8 cellular contexts compared by ENCODE assay signal in the genomic region with DNA sequence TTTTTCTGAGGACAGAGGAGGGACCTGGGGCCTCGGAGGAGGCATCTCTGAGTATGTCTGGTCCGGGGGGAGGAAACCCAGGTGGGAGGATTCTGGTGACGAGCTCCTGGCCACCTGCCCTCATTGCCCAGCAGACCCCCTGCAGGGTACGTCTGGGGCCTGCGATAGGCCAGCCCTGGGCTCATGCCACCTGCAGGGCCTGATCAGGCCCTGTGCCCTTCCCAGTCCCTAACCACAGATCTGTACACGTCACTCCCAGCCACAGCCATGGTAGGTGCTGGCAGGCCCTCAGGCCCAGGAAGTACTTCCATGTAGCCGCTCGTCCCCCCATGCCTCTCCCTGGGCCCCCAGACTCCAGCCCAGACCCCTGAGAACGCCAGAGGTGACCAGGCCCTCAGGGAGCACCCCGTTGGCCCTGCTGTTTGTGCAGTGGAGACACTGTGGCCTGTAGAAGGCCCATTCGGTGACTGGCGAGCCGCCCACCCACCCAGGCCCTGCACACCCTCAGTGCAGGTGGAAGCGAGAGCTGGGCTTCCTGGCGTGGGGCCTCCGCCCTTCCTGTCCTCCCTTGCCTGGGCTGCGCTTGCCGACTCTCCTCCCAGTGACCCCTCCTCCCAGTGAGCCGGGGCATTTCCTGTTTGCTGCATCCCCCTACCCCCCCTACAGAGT. TPM values are rescaled to one million over a fixed set of nuclear protein-coding genes. Genes with fewer than 3 reads are reported as not detected.
A peak's percentile ranks its signal among the peaks of the same experiment; 100 is the strongest.
DNase-seq lines count a peak whose midpoint lies in the region; ATAC-seq and TF ChIP-seq lines count a peak whose summit lies in the region.

No MANE protein-coding gene starts in this region.

- no peak overlapping the region for H3K4me3 ChIP-seq in WERI-Rb-1 (ENCODE audit: low read depth, low read length)
- H3K4me3 ChIP-seq in esophagus (ENCODE audit: low read depth in 1 of 2, low read length in 2 of 2), result no peak overlapping the region

- in situ Hi-C loops in GM13976 (cut with MboI; ENCODE audit: low sequenced_read_pairs, unreplicated experiment), result no loop called here

- TF ChIP-seq CTCF in WERI-Rb-1 (IDR thresholded peaks at IDR 0.05; ENCODE audit: low read depth, low read length) (no peak), GM13976 (IDR thresholded peaks at IDR 0.05; ENCODE audit: borderline replicate concordance, control extremely low read depth, extremely low read depth, insufficient read depth, missing control alignments) (no peak)

- WGBS in esophagus, 2 donors, result 62 to 80% methylated on average over 14 to 19 of the region's 19 CpGs

- H3K4me1 Mint-ChIP-seq in stimulated activated naive B cell treated with anti-CD40 and anti-IgM and Interleukin-4, amounts not matched to agents 10 μg/mL and 1 μg/mL and 100 μg/mL, for 72 hours, result peaks cover 27 to 72% of the 10 kb centered on the region in 2 donors

- TF ChIP-seq RAD21 in Ishikawa (IDR thresholded peaks at IDR 0.05; ENCODE audit: low read depth), result no peak

- peak; percentile 82 to 84 for ATAC-seq in stimulated activated naive B cell treated with anti-CD40 and anti-IgM and Interleukin-4, amounts not matched to agents 10 μg/mL and 1 μg/mL and 100 μg/mL, for 72 hours (replicated peaks)

- no peaks in the 10 kb centered on the region for H3K27me3 ChIP-seq in WERI-Rb-1 (ENCODE audit: insufficient read depth, low read depth, severe bottlenecking)
- no peaks in the 10 kb centered on the region for H3K27me3 ChIP-seq in esophagus (ENCODE audit: control insufficient read depth in 1 of 2, insufficient read depth in 2 of 2, low read length in 2 of 2)

- peaks cover 8 to 10% of the 10 kb centered on the region in 2 donors for H3K36me3 Mint-ChIP-seq in stimulated activated naive B cell treated with anti-CD40 and anti-IgM and Interleukin-4, amounts not matched to agents 10 μg/mL and 1 μg/mL and 100 μg/mL, for 72 hours

- H3K9me3 Mint-ChIP-seq in stimulated activated naive B cell treated with anti-CD40 and anti-IgM and Interleukin-4, amounts not matched to agents 10 μg/mL and 1 μg/mL and 100 μg/mL, for 72 hours, result no peaks in the 10 kb centered on the region

- peaks cover 16 to 66% of the 10 kb centered on the region in 2 donors for H3K4me1 ChIP-seq in esophagus (ENCODE audit: control insufficient read depth in 2 of 2, insufficient read depth in 2 of 2, low read length in 1 of 2)

- no peaks in the 10 kb centered on the region for H3K27me3 Mint-ChIP-seq in stimulated activated naive B cell treated with anti-CD40 and anti-IgM and Interleukin-4, amounts not matched to agents 10 μg/mL and 1 μg/mL and 100 μg/mL, for 72 hours

- H3K27ac Mint-ChIP-seq in stimulated activated naive B cell treated with anti-CD40 and anti-IgM and Interleukin-4, amounts not matched to agents 10 μg/mL and 1 μg/mL and 100 μg/mL, for 72 hours, result peak overlapping the region; percentile 80

- H3K27ac ChIP-seq in WERI-Rb-1, result peak overlapping the region; percentile 45; the same call in 1 of the 2 replicates
- peak overlapping the region; percentile 21 to 44 for H3K27ac ChIP-seq in esophagus (ENCODE audit: low read depth in 2 of 2, low read length in 1 of 2)

- peak overlapping the region in 1 of 2 donors; percentile 61 for H3K4me3 Mint-ChIP-seq in stimulated activated naive B cell treated with anti-CD40 and anti-IgM and Interleukin-4, amounts not matched to agents 10 μg/mL and 1 μg/mL and 100 μg/mL, for 72 hours

- H3K9me3 ChIP-seq in WERI-Rb-1 (ENCODE audit: severe bottlenecking) (no peaks in the 10 kb centered on the region), esophagus (ENCODE audit: control insufficient read depth in 2 of 2, insufficient read depth in 1 of 2, low read depth in 1 of 2, low read length in 1 of 2) (no peaks in the 10 kb centered on the region)

- DNase-seq in WERI-Rb-1 (no peak), NCI-H1436 treated with DMSO at 0.1 percent for 48 hours (lab: John Stamatoyannopoulos, UW) (no peak), GM13976 (ENCODE audit: low spot score) (no peak), cerebellar nuclear complex (lab: John Stamatoyannopoulos, UW) (no peak), inferior parietal cortex (ENCODE audit: extremely low spot score) (no peak)
- no peak for DNase-seq in stimulated activated naive B cell treated with anti-CD40 and anti-IgM and Interleukin-4, amounts not matched to agents 10 μg/mL and 1 μg/mL and 100 μg/mL, for 72 hours

- TF ChIP-seq EP300 in Ishikawa (IDR thresholded peaks at IDR 0.05; ENCODE audit: borderline replicate concordance), result no peak

- H3K36me3 ChIP-seq in WERI-Rb-1, result peaks cover 29% of the 10 kb centered on the region
- peaks cover 0 to 12% of the 10 kb centered on the region in 2 donors for H3K36me3 ChIP-seq in esophagus (ENCODE audit: control insufficient read depth in 2 of 2, insufficient read depth in 2 of 2, low read length in 1 of 2)

TF ChIP-seq in Ishikawa, 13 proteins besides CTCF, POLR2A, EP300 and RAD21:
- TF ChIP-seq TEAD4 (IDR thresholded peaks at IDR 0.05) (no peak), CEBPB (IDR thresholded peaks at IDR 0.05) (no peak), EGR1 (IDR thresholded peaks at IDR 0.05) (no peak), CREB1 (IDR thresholded peaks at IDR 0.05; ENCODE audit: low read depth) (no peak), ZBTB7A (IDR thresholded peaks at IDR 0.05; ENCODE audit: low read depth) (peak; percentile 60; the same call in 1 of the 2 replicates), NFIC (IDR thresholded peaks at IDR 0.05) (peak; percentile 25; the same call in 1 of the 2 replicates), YY1 (IDR thresholded peaks at IDR 0.05; ENCODE audit: low read depth) (peak; percentile 34; the same call in 1 of the 2 replicates), FOXM1 (IDR thresholded peaks at IDR 0.05; ENCODE audit: borderline replicate concordance, low read depth) (no peak), TAF1 (IDR thresholded peaks at IDR 0.05; ENCODE audit: low read depth) (no peak), TCF12 (IDR thresholded peaks at IDR 0.05; ENCODE audit: low read depth) (peak; percentile 26; the same call in 1 of the 2 replicates)
- TF ChIP-seq, protein P1, sequence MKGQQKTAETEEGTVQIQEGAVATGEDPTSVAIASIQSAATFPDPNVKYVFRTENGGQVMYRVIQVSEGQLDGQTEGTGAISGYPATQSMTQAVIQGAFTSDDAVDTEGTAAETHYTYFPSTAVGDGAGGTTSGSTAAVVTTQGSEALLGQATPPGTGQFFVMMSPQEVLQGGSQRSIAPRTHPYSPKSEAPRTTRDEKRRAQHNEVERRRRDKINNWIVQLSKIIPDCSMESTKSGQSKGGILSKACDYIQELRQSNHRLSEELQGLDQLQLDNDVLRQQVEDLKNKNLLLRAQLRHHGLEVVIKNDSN (IDR thresholded peaks at IDR 0.05), result no peak
- TF ChIP-seq, protein P2, sequence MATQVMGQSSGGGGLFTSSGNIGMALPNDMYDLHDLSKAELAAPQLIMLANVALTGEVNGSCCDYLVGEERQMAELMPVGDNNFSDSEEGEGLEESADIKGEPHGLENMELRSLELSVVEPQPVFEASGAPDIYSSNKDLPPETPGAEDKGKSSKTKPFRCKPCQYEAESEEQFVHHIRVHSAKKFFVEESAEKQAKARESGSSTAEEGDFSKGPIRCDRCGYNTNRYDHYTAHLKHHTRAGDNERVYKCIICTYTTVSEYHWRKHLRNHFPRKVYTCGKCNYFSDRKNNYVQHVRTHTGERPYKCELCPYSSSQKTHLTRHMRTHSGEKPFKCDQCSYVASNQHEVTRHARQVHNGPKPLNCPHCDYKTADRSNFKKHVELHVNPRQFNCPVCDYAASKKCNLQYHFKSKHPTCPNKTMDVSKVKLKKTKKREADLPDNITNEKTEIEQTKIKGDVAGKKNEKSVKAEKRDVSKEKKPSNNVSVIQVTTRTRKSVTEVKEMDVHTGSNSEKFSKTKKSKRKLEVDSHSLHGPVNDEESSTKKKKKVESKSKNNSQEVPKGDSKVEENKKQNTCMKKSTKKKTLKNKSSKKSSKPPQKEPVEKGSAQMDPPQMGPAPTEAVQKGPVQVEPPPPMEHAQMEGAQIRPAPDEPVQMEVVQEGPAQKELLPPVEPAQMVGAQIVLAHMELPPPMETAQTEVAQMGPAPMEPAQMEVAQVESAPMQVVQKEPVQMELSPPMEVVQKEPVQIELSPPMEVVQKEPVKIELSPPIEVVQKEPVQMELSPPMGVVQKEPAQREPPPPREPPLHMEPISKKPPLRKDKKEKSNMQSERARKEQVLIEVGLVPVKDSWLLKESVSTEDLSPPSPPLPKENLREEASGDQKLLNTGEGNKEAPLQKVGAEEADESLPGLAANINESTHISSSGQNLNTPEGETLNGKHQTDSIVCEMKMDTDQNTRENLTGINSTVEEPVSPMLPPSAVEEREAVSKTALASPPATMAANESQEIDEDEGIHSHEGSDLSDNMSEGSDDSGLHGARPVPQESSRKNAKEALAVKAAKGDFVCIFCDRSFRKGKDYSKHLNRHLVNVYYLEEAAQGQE (IDR thresholded peaks at IDR 0.05; ENCODE audit: low read depth), result no peak
- TF ChIP-seq, protein P3, sequence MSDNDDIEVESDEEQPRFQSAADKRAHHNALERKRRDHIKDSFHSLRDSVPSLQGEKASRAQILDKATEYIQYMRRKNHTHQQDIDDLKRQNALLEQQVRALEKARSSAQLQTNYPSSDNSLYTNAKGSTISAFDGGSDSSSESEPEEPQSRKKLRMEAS (IDR thresholded peaks at IDR 0.05), result peak; percentile 33; the same call in 1 of the 2 replicates

RNA-seq across cellular contexts. Expression of a gene that starts 5.7 kb away (rescaled TPM):
- 10 to 100 TPM; 26.6 to 41.9 TPM for polyA plus RNA-seq in esophagus

RNA-seq across cellular contexts. Expression of a gene that starts 28.9 kb away (rescaled TPM):
- 10 to 100 TPM in 1 of 2 donors, 1 to 10 TPM in 1; 5.8 to 10.2 TPM for polyA plus RNA-seq in esophagus

RNA-seq across cellular contexts. Expression of a gene that starts 57.8 kb away (rescaled TPM):
- 100 to 1,000 TPM in 1 of 2 donors, 10 to 100 TPM in 1; 60.5 to 159 TPM for polyA plus RNA-seq in esophagus
